Comparison of ENCODE assay signal across 14 cellular contexts in the genomic region with DNA sequence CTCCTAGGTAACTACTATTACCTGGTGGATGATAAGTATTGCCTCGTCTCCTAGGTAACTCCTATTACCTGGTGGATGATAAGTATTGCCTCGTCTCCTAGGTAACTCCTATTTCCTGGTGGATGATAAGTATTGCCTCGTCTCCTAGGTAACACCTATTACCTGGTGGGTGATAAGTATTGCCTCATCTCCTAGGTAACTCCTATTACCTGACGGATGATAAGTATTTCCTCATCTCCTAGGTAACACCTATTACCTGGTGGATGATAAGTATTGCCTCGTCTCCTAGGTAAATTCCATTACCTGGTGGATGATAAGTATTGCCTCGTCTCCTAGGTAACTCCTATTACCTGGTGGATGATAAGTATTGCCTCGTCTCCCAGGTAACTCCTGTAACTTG. TPM values are rescaled to one million over a fixed set of nuclear protein-coding genes. Genes with fewer than 3 reads are reported as not detected.
"Had no signal": no experiment of that assay in that cellular context is flagged by ENCODE, and none has a peak within 500 bp of the region (broad histone marks: within the 10 kb centered on the region; RNA-seq: fewer than 3 reads in every experiment).

No MANE protein-coding gene starts in this region.

RNA-seq across cellular contexts. Expression of gene NXPE4, which starts 7.6 kb away (rescaled TPM):
- total RNA-seq: activated B cell treated with CpG ODN at 0.5 μM for 24 hours; activated CD8-positive, alpha-beta T cell treated with anti-CD3 and anti-CD28 coated beads for 36 hours; activated T-cell treated with anti-CD3 and anti-CD28 coated beads, Interleukin-2, amount 50 U/mL, for 4 hours; activated T-helper 17 cell treated with anti-CD3 and anti-CD28 coated beads, Interleukin-2, amount 50 U/mL, for 72 hours; astrocyte; bronchial epithelial cell; cardiac septum; cerebellum; dorsolateral prefrontal cortex; esophagus muscularis mucosa; foreskin keratinocyte; heart left ventricle; T-helper 17 cell had no signal
- polyA plus RNA-seq: foreskin keratinocyte, heart left ventricle had no signal

RNA-seq across cellular contexts. Expression of gene NXPE1, which starts 43.5 kb away (rescaled TPM):
- total RNA-seq: activated B cell treated with CpG ODN at 0.5 μM for 24 hours; activated CD8-positive, alpha-beta T cell treated with anti-CD3 and anti-CD28 coated beads for 36 hours; activated T-cell treated with anti-CD3 and anti-CD28 coated beads, Interleukin-2, amount 50 U/mL, for 4 hours; activated T-helper 17 cell treated with anti-CD3 and anti-CD28 coated beads, Interleukin-2, amount 50 U/mL, for 72 hours; astrocyte; bronchial epithelial cell; cerebellum; dorsolateral prefrontal cortex; esophagus muscularis mucosa; foreskin keratinocyte; T-helper 17 cell had no signal
- polyA plus RNA-seq: adipose tissue, foreskin keratinocyte had no signal
